9 cellular contexts compared by ENCODE assay signal in the genomic region with DNA sequence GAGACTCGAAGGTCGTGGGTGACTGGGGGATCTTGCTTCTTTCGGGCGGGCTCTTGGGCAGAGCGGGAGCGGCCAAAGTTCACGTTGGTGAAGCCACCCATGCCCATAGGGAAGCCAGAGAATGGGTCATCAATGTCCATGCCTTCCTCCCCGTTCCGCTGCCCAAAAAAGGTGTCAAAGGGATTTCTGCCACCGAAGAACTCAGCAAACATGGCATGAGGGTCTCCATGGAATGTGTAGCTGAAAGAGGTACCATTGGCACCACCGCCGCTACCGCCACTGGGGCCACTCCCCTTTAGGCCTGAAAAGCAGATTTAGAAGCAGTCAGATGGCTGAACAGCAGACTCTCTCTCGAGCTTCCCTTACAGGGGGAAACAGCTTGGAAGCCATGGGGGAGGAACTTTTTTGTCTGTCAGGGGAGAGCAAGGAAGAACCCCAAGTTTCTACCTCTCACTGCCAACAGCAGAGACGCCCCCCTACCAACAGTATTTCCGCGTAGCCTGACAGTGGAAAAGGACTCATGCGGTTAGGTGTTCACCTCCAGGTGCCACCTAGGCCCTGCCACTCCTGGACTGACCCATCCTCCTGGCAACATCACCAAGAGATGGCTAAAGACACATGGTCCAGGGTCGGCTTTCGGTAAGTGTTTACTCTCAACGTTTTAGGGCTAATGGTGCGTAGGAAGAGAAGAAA. TPM values are rescaled to one million over a fixed set of nuclear protein-coding genes. Genes with fewer than 3 reads are reported as not detected.
DNase-seq lines count a peak whose midpoint lies in the region; ATAC-seq and TF ChIP-seq lines count a peak whose summit lies in the region.
"Had no signal": no experiment of that assay in that cellular context is flagged by ENCODE, and none has a peak within 500 bp of the region (broad histone marks: within the 10 kb centered on the region; RNA-seq: fewer than 3 reads in every experiment).

No MANE protein-coding gene starts in this region.

- H3K36me3 ChIP-seq in WERI-Rb-1 (peaks cover 40% of the 10 kb centered on the region), gastroesophageal sphincter (peaks cover 0 to 41% of the 10 kb centered on the region in 2 donors)

- H3K4me3 ChIP-seq in WERI-Rb-1 (ENCODE audit: low read depth, low read length): peak overlapping the region; percentile 66
- H3K4me3 ChIP-seq in gastroesophageal sphincter: peak overlapping the region; percentile 82 to 94
- peak overlapping the region; percentile 57 to 99 (median 96) for H3K4me3 ChIP-seq in skin epidermis

- H3K9me3 ChIP-seq in WERI-Rb-1 (ENCODE audit: severe bottlenecking) (no peaks in the 10 kb centered on the region), gastroesophageal sphincter (no peaks in the 10 kb centered on the region)

- WGBS in gastroesophageal sphincter (ENCODE audit: low coverage in 1 of 2), 2 donors: 7 to 16% methylated on average over 3 to 12 of the region's 22 CpGs

- ATAC-seq in gastroesophageal sphincter: no peak

- TF ChIP-seq CTCF in WERI-Rb-1 (IDR thresholded peaks at IDR 0.05; ENCODE audit: low read depth, low read length) (no peak), gastroesophageal sphincter (IDR thresholded peaks at IDR 0.05) (no peak)

- peaks cover 0 to 50% (median 30%) of the 10 kb centered on the region in 3 donors for H3K4me1 ChIP-seq in gastroesophageal sphincter

- H3K27ac ChIP-seq in WERI-Rb-1 (no peak overlapping the region; the same call in 1 of the 2 replicates), gastroesophageal sphincter (peak overlapping the region; percentile 96 to 99 (median 98)), skin epidermis (peak overlapping the region in 20 of 21 experiments; percentile 81 to 99 (median 97))

- TF ChIP-seq POLR2A in gastroesophageal sphincter (IDR thresholded peaks at IDR 0.05): no peak

- DNase-seq in NK-92 treated with Interleukin-12 subunit alpha and Interleukin-12 subunit beta, amount 100 ng/mL, for 24 hours (lab: John Stamatoyannopoulos, UW): peak; percentile 45
- no peak for DNase-seq in NK-92 (lab: John Stamatoyannopoulos, UW; ENCODE audit: unreplicated experiment)
- no peak for DNase-seq in WERI-Rb-1
- DNase-seq in OCI-M2 (lab: John Stamatoyannopoulos, UW; ENCODE audit: unreplicated experiment): no peak
- no peak for DNase-seq in DMS 273 treated with DMSO at 0.1 percent for 48 hours (lab: John Stamatoyannopoulos, UW)
- DNase-seq in HCEC 1CT: no peak

- no peak for TF ChIP-seq EP300 in gastroesophageal sphincter (IDR thresholded peaks at IDR 0.05)

- H3K27me3 ChIP-seq in WERI-Rb-1 (ENCODE audit: insufficient read depth, low read depth, severe bottlenecking) (no peaks in the 10 kb centered on the region), gastroesophageal sphincter (no peaks in the 10 kb centered on the region)

RNA-seq across cellular contexts. Expression of gene DNAJB1, which starts 1.3 kb away (rescaled TPM):
- total RNA-seq in gastroesophageal sphincter: 10 to 100 TPM; 59.3 to 72.8 (median 68.2) TPM

RNA-seq across cellular contexts. Expression of gene TECR, which starts 12.5 kb away (rescaled TPM):
- total RNA-seq in gastroesophageal sphincter: 10 to 100 TPM; 21.3 to 27.2 (median 24.3) TPM

RNA-seq across cellular contexts. Expression of gene GIPC1, which starts 21.0 kb away (rescaled TPM):
- 100 to 1,000 TPM in 1 of 4 donors, 10 to 100 TPM in 3; 63.8 to 115 (median 78.3) TPM for total RNA-seq in gastroesophageal sphincter

RNA-seq across cellular contexts. Expression of gene PTGER1, which starts 41.7 kb away (rescaled TPM):
- total RNA-seq in gastroesophageal sphincter: 1 to 10 TPM in 2 of 4 donors, under 1 TPM in 2; 0.23 to 4.6 (median 1.3) TPM
- total RNA-seq: Daoy had no signal

RNA-seq across cellular contexts. Expression of gene NDUFB7, which starts 55.0 kb away (rescaled TPM):
- total RNA-seq in gastroesophageal sphincter: 100 to 1,000 TPM; 251 to 393 (median 330) TPM
